In the genomic region with DNA sequence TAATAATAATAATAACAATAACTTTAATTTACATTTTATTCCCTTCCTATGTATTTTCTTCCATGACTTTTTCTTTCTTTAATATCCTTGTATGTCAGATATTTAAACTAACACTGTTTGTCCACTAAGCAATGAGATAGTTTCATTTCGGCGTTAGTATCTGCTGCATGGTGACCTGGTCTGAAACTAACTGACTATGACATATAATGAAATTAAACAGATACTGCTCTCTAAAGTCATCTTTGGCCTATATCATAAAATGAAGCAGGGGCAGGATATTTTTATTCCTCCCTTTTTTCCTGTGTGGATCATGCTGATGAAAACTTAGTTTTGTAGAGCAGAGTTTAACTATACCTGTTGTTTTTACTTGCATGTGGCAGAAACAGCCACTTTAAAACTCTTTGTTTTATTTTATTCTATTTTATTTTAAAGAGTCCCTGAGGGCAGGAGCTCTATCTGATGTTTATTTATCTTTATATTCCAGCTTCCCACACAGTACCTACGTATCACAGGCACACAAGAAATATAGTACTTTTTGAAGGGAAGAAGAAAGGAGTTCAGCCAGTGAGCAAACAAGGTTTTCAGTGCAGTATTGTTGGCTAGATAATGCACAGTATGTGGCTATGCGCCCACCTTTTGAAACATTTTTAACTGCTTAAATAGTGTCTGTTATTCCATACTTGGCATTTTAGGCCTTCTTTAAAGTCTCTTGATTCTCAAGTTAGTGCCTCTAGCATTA, we compare ENCODE assay signal across 23 cellular contexts.
DNase-seq lines count a peak whose midpoint lies in the region; TF ChIP-seq lines count a peak whose summit lies in the region.
"Had no signal": no experiment of that assay in that cellular context is flagged by ENCODE, and none has a peak within 500 bp of the region (broad histone marks: within the 10 kb centered on the region; RNA-seq: fewer than 3 reads in every experiment).

No MANE protein-coding gene starts in this region.

- H3K36me3 ChIP-seq in adipocyte (ENCODE audit: control insufficient read depth, insufficient read depth, low read length, severe bottlenecking): peaks cover 30% of the 10 kb centered on the region

- peaks cover 24% of the 10 kb centered on the region for H3K9me3 Mint-ChIP-seq in activated T-cell treated with anti-CD3 and anti-CD28 coated beads, Interleukin-2, amount 50 U/mL, for 24 hours
- H3K9me3 Mint-ChIP-seq in mesothelial cell of epicardium (peaks cover 30% of the 10 kb centered on the region), H9 (peaks cover 13 to 16% of the 10 kb centered on the region in 2 experiments)

- H3K4me2 ChIP-seq in H9 (ENCODE audit: insufficient read depth, insufficient read length, low read length): no peak overlapping the region

- no peak overlapping the region for H2BK5ac ChIP-seq in H9 (ENCODE audit: insufficient read length, low read length)

- H3K27me3 ChIP-seq in adipocyte (replicated peaks; ENCODE audit: control insufficient read depth, insufficient read depth, low read length) (no peaks in the 10 kb centered on the region), H9 (ENCODE audit: insufficient read depth, low read length) (no peaks in the 10 kb centered on the region)
- H3K27me3 ChIP-seq: Peyer's patch had no signal

- H3K36me3 Mint-ChIP-seq in activated T-cell treated with anti-CD3 and anti-CD28 coated beads, Interleukin-2, amount 50 U/mL, for 24 hours (ENCODE audit: low read depth): peaks cover 51% of the 10 kb centered on the region
- H3K36me3 Mint-ChIP-seq in mesothelial cell of epicardium: peaks cover 38% of the 10 kb centered on the region
- H3K36me3 Mint-ChIP-seq in H9 (ENCODE audit: insufficient read depth in 1 of 3, low read depth in 3 of 3): peaks cover 18 to 32% (median 22%) of the 10 kb centered on the region in 3 experiments

- no CpG with 5 or more reads among the region's 4 CpGs for WGBS in H9 (ENCODE audit: extremely low coverage, insufficient read length, low lambda C conversion rate)

- DNase-seq in COLO829 (ENCODE audit: low spot score) (peak; percentile 4), NCI-H146 (lab: John Stamatoyannopoulos, UW) (peak; percentile 65), adipocyte (ENCODE audit: low read depth) (peak; percentile 7), fibroblast of the aortic adventitia (ENCODE audit: low read depth) (peak; percentile 34), OCI-M1 (lab: John Stamatoyannopoulos, UW) (no peak), mesothelial cell of epicardium (ENCODE audit: low spot score in 2 of 2, unreplicated experiment in 2 of 2) (no peak), H9 (no peak)
- DNase-seq in activated T-cell treated with anti-CD3 and anti-CD28 coated beads, Interleukin-2, amount 50 U/mL, for 24 hours: no peak
- DNase-seq: C1 segment of cervical spinal cord; Caco-2; CD4-positive, alpha-beta memory T cell; KG1; MM.1S; NCI-H1048; NCI-H1417; NCI-H187; NCI-H2107; NCI-H446 treated with DMSO at 0.1 percent for 48 hours; NCI-H526; Peyer's patch; SHP77 treated with DMSO at 0.1 percent for 48 hours; SW 1271 had no signal

- H3K79me2 ChIP-seq in H9 (ENCODE audit: insufficient read depth, low read length): no peaks in the 10 kb centered on the region

- no peak overlapping the region for H2BK15ac ChIP-seq in H9 (ENCODE audit: low read depth, low read length)

- H2BK120ac ChIP-seq in H9 (ENCODE audit: low read depth, low read length, poor library complexity, severe bottlenecking): no peak overlapping the region

- H3K56ac ChIP-seq in H9 (ENCODE audit: insufficient read length, low read depth, low read length): no peak overlapping the region

- H3K79me1 ChIP-seq in H9 (ENCODE audit: insufficient read depth, low read depth, low read length, poor library complexity, severe bottlenecking): no peaks in the 10 kb centered on the region

- no peak overlapping the region for H2BK12ac ChIP-seq in H9 (ENCODE audit: insufficient read length, low read depth, low read length)

- no peak overlapping the region for H3K14ac ChIP-seq in H9 (ENCODE audit: insufficient read depth, low read length)

- no peaks in the 10 kb centered on the region for H3K4me1 Mint-ChIP-seq in activated T-cell treated with anti-CD3 and anti-CD28 coated beads, Interleukin-2, amount 50 U/mL, for 24 hours (ENCODE audit: low read depth)
- H3K4me1 Mint-ChIP-seq in mesothelial cell of epicardium: no peaks in the 10 kb centered on the region
- H3K4me1 Mint-ChIP-seq in H9: peaks cover 6% of the 10 kb centered on the region in 2 experiments; a peak in 2 of 4 replicates
- H3K4me1 Mint-ChIP-seq: CD4-positive, alpha-beta memory T cell had no signal

- H3K4me3 Mint-ChIP-seq in activated T-cell treated with anti-CD3 and anti-CD28 coated beads, Interleukin-2, amount 50 U/mL, for 24 hours: no peak overlapping the region
- H3K4me3 Mint-ChIP-seq in mesothelial cell of epicardium: no peak overlapping the region
- no peak overlapping the region for H3K4me3 Mint-ChIP-seq in H9
- H3K4me3 Mint-ChIP-seq: CD4-positive, alpha-beta memory T cell; T-helper 1 cell treated with Interleukin-12 subunit alpha and Interleukin-12 subunit beta and Interleukin-4 antibody, amounts not matched to agents 30 μg/mL and 1 μg/mL, for 36 hours had no signal

- H2AK5ac ChIP-seq in H9 (ENCODE audit: insufficient read length, low read length): no peak overlapping the region

- no peak overlapping the region for H3K4ac ChIP-seq in H9 (ENCODE audit: low read depth, low read length)

- H2AFZ ChIP-seq in H9 (ENCODE audit: low read length): no peak overlapping the region

- H4K91ac ChIP-seq in H9 (ENCODE audit: insufficient read length, low read depth, low read length): no peak overlapping the region

- H3T11ph ChIP-seq in H9 (ENCODE audit: low read length): no peak overlapping the region

- no peak overlapping the region for H4K5ac ChIP-seq in H9 (ENCODE audit: insufficient read length, low read depth, low read length)

- no peak overlapping the region for H3K27ac Mint-ChIP-seq in activated T-cell treated with anti-CD3 and anti-CD28 coated beads, Interleukin-2, amount 50 U/mL, for 24 hours
- no peak overlapping the region for H3K27ac Mint-ChIP-seq in mesothelial cell of epicardium
- no peak overlapping the region for H3K27ac Mint-ChIP-seq in H9
- H3K27ac Mint-ChIP-seq: CD4-positive, alpha-beta memory T cell; T-helper 1 cell treated with Interleukin-12 subunit alpha and Interleukin-12 subunit beta and Interleukin-4 antibody, amounts not matched to agents 30 μg/mL and 1 μg/mL, for 36 hours had no signal

- H3K9ac ChIP-seq in adipocyte (ENCODE audit: low read length) (no peak overlapping the region), H9 (ENCODE audit: extremely low read depth, insufficient read length, low read length) (no peak overlapping the region)

- H4K20me1 ChIP-seq in H9 (ENCODE audit: control insufficient read depth, insufficient read depth, insufficient read length): no peaks in the 10 kb centered on the region

- no peaks in the 10 kb centered on the region for H3K23me2 ChIP-seq in H9 (ENCODE audit: insufficient read length, low read depth, low read length, poor library complexity, severe bottlenecking)

- TF ChIP-seq CTCF in fibroblast of the aortic adventitia (IDR thresholded peaks at IDR 0.05; ENCODE audit: insufficient read depth, low read length) (no peak), mesothelial cell of epicardium (IDR thresholded peaks at IDR 0.05; ENCODE audit: unreplicated experiment) (no peak), H9 (conservative IDR thresholded peaks at IDR 0.05) (no peak)

- H3K4me1 ChIP-seq in adipocyte (ENCODE audit: control insufficient read depth, insufficient read depth, low read length) (no peaks in the 10 kb centered on the region), H9 (ENCODE audit: insufficient read depth, low read length) (no peaks in the 10 kb centered on the region)
- H3K4me1 ChIP-seq: Caco-2, Peyer's patch had no signal

- H3K18ac ChIP-seq in H9 (ENCODE audit: insufficient read length, low read depth, low read length): no peak overlapping the region

- H4K8ac ChIP-seq in H9 (replicated peaks; ENCODE audit: insufficient read length, low read depth, low read length): no peak overlapping the region

- H3K4me3 ChIP-seq in adipocyte (ENCODE audit: low read length): no peak overlapping the region
- H3K4me3 ChIP-seq in fibroblast of the aortic adventitia (ENCODE audit: low read depth, low read length): peak overlapping the region; percentile 6
- H3K4me3 ChIP-seq: Peyer's patch had no signal

- H2BK20ac ChIP-seq in H9 (ENCODE audit: low read depth, low read length, poor library complexity, severe bottlenecking): no peak overlapping the region

- no peak overlapping the region for H3K23ac ChIP-seq in H9 (ENCODE audit: insufficient read length, low read depth, low read length)

- H3K9me3 ChIP-seq in adipocyte (ENCODE audit: control insufficient read depth, low read length) (peaks cover 17% of the 10 kb centered on the region), H9 (ENCODE audit: control insufficient read depth, low read depth, low read length) (no peaks in the 10 kb centered on the region)
- H3K9me3 ChIP-seq: Caco-2 had no signal

- no peaks in the 10 kb centered on the region for H3K27me3 Mint-ChIP-seq in activated T-cell treated with anti-CD3 and anti-CD28 coated beads, Interleukin-2, amount 50 U/mL, for 24 hours
- H3K27me3 Mint-ChIP-seq in mesothelial cell of epicardium (ENCODE audit: low read depth): no peaks in the 10 kb centered on the region
- H3K27me3 Mint-ChIP-seq in H9 (ENCODE audit: low read depth): no peaks in the 10 kb centered on the region
- H3K27me3 Mint-ChIP-seq: CD4-positive, alpha-beta memory T cell had no signal

- H3K27ac ChIP-seq in H9 (ENCODE audit: insufficient read length, low read depth, low read length): no peak overlapping the region
- H3K27ac ChIP-seq: Peyer's patch had no signal

Comparison
In these comparisons a context has a peak if more than half of its experiments do, and no peak if none do; other contexts are left out.
1. DNase-seq: peak in COLO829 (single experiment), NCI-H146 (single experiment), adipocyte (single experiment) and fibroblast of the aortic adventitia (single experiment); none in OCI-M1 (single experiment), activated T-cell treated with anti-CD3 and anti-CD28 coated beads, Interleukin-2, amount 50 U/mL, for 24 hours (single experiment), mesothelial cell of epicardium (0 of 2) and H9 (single experiment).